In the genomic region with DNA sequence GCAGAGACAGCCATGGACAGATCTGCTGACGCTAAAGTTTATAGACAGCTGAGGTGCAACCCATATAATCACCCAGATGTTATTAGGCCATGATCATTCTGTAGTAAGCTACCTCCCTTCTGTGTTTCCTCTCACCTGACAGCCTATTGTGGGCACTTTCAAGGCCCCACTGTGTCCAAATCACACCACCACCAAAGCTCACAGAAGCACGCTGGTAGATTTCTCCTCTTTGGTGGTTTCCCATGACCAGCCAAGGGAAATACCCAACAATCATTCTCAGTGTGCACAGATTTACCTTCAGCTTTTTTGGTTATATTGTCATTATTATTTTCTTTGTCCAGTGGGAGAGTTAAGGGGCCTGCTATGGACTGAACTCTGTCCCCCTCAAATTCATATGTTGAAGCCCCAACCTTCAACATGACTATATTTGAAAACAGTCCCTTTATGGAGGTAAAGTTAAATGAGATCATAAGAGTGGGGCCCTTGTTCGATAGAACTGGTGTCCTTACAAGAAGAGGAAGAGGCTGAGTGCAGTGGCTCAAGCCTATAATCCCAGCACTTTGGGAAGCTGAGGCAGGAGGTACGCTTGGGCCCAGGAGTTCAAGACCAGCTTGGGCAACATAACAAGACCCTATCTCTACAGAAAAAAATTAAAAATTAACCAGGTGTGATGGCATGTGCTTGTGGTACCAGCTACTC, we compare ENCODE assay signal across 15 cellular contexts.
DNase-seq lines count a peak whose midpoint lies in the region; ATAC-seq and TF ChIP-seq lines count a peak whose summit lies in the region.
"Had no signal": no experiment of that assay in that cellular context is flagged by ENCODE, and none has a peak within 500 bp of the region (broad histone marks: within the 10 kb centered on the region; RNA-seq: fewer than 3 reads in every experiment).

No MANE protein-coding gene starts in this region.

- H3K79me2 ChIP-seq in SU-DHL-6 (ENCODE audit: insufficient read depth, low read length) = peaks cover 89% of the 10 kb centered on the region

- H3K36me3 ChIP-seq in SU-DHL-6 (ENCODE audit: low read length) = peaks cover 48% of the 10 kb centered on the region
- no peaks in the 10 kb centered on the region for H3K36me3 ChIP-seq in transverse colon
- H3K36me3 ChIP-seq: adrenal gland had no signal

- H3F3A ChIP-seq in SU-DHL-6 (ENCODE audit: insufficient read depth) = peaks cover 65% of the 10 kb centered on the region

- H4K20me1 ChIP-seq in SU-DHL-6 (ENCODE audit: low read depth, low read length) = no peaks in the 10 kb centered on the region

- no peak for TF ChIP-seq EP300 in transverse colon (IDR thresholded peaks at IDR 0.05; ENCODE audit: low read depth)

- H3K4me3 ChIP-seq in SU-DHL-6 (ENCODE audit: insufficient read depth, low read length, poor library complexity, severe bottlenecking) (no peak overlapping the region), transverse colon (no peak overlapping the region)
- H3K4me3 ChIP-seq: adrenal gland had no signal

- intact Hi-C loops in transverse colon (cut with DNase I; ENCODE audit: low total_unique reads) = no loop called here

- DNase-seq in D341Med (ENCODE audit: low spot score) (no peak), transverse colon (no peak), NCI-H510A (lab: John Stamatoyannopoulos, UW) (no peak), NCI-H774 (lab: John Stamatoyannopoulos, UW) (no peak)
- DNase-seq: adrenal gland; NCI-H1105; NCI-H526 treated with DMSO at 0.1 percent for 48 hours; retina; SHP77; stimulated activated CD4-positive, alpha-beta T cell treated with anti-CD3 and anti-CD28 coated beads, Interleukin-4, amount 100 ng/mL, for 24 hours had no signal

- ATAC-seq in GM18511 (IDR thresholded peaks at IDR 0.05; ENCODE audit: unreplicated experiment) = peak; percentile 90
- peak; percentile 69 for ATAC-seq in GM21423 (IDR thresholded peaks at IDR 0.05; ENCODE audit: unreplicated experiment)
- ATAC-seq in HG03039 (IDR thresholded peaks at IDR 0.05; ENCODE audit: unreplicated experiment) = peak; percentile 82

- peak overlapping the region; percentile 99 for H3K27ac ChIP-seq in SU-DHL-6 (ENCODE audit: low read depth, low read length)
- H3K27ac ChIP-seq in transverse colon = no peak overlapping the region
- H3K27ac ChIP-seq: adrenal gland, C4-2B had no signal

- in situ Hi-C loops in transverse colon (cut with MboI; ENCODE audit: low pct_ligation_motif_present in 1 of 4, low pct_unique_long_range_greater_than_20kb in 1 of 4, low sequenced_read_pairs in 3 of 4) = no loop called here

- no peaks in the 10 kb centered on the region for H3K4me1 ChIP-seq in transverse colon
- H3K4me1 ChIP-seq: adrenal gland had no signal

- no peaks in the 10 kb centered on the region for H3K9me2 ChIP-seq in SU-DHL-6 (replicated peaks; ENCODE audit: insufficient read depth, low read length)

- no peak overlapping the region for H2AFZ ChIP-seq in SU-DHL-6 (ENCODE audit: low read depth, low read length, severe bottlenecking)

- WGBS in transverse colon (ENCODE audit: low coverage in 1 of 2), 2 donors = 74 to 89% methylated on average over 2 to 4 of the region's 4 CpGs

- TF ChIP-seq POLR2A in transverse colon (IDR thresholded peaks at IDR 0.05) = no peak

- peak overlapping the region; percentile 38 for H3K9ac ChIP-seq in SU-DHL-6 (ENCODE audit: low read length)

- H3K4me2 ChIP-seq in SU-DHL-6 (ENCODE audit: low read depth, low read length, poor library complexity, severe bottlenecking) = peak overlapping the region; percentile 34

- H3K9me3 ChIP-seq in SU-DHL-6 (ENCODE audit: insufficient read depth, low read length) (no peaks in the 10 kb centered on the region), transverse colon (no peaks in the 10 kb centered on the region)
- H3K9me3 ChIP-seq: adrenal gland had no signal

- H3K27me3 ChIP-seq in SU-DHL-6 (ENCODE audit: low read length) = no peaks in the 10 kb centered on the region
- no peaks in the 10 kb centered on the region for H3K27me3 ChIP-seq in transverse colon
- H3K27me3 ChIP-seq: adrenal gland had no signal

- no peak for TF ChIP-seq CTCF in SU-DHL-6 (IDR thresholded peaks at IDR 0.05; ENCODE audit: insufficient read depth, low read length, poor library complexity, severe bottlenecking)
- no peak for TF ChIP-seq CTCF in transverse colon (IDR thresholded peaks at IDR 0.05)
